Comparison of ENCODE assay signal across 8 cellular contexts in the genomic region with DNA sequence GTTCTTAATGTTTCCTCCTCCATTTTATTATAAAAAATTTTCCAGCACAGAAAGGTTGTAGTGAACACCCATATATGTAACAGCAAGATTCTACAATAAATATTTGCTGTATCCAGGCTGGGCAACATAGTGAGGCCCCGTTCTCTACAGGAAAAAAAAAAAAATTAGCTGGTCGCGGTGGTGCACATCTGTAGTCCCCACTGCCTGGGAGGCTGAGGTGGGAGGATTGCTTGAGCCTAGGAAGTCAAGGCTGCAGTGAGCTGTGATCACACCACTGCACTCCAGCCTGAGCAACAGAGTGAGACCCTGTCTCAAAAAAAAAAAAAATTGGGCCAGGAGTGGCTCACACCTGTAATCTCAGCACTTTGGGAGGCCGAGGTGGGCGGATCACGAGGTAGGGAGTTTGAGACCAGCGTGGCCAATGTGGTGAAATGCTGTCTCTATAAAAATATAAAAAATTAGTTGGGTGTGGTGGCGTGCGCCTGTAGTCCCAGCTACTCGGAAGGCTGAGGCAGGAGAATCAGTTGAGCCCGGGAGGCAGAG. TPM values are rescaled to one million over a fixed set of nuclear protein-coding genes. Genes with fewer than 3 reads are reported as not detected.
DNase-seq lines count a peak whose midpoint lies in the region; ATAC-seq and TF ChIP-seq lines count a peak whose summit lies in the region.
"Not testable (repeated sequence)": the region's sequence is repeated elsewhere in the genome, so short reads cannot be mapped to it uniquely, and the experiment has no call there.

No MANE protein-coding gene starts in this region.

- H3K9me3 ChIP-seq in H9 (ENCODE audit: control insufficient read depth, low read depth, low read length); Panc1 (ENCODE audit: control insufficient read depth, insufficient read depth, low read depth, low read length); naive thymus-derived CD4-positive, alpha-beta T cell (ENCODE audit: control insufficient read depth in 2 of 3, low read length in 3 of 3); skeletal muscle tissue (ENCODE audit: control insufficient read depth in 3 of 3, low read length in 3 of 3): not testable (repeated sequence)

- H3K18ac ChIP-seq in H9 (ENCODE audit: insufficient read length, low read depth, low read length), result not testable (repeated sequence)

- not testable (repeated sequence) for H3K27me3 Mint-ChIP-seq in H9 (ENCODE audit: low read depth); activated T-helper 17 cell treated with anti-CD3 and anti-CD28 coated beads, Interleukin-2, amount 50 U/mL, for 72 hours; chondrocyte (ENCODE audit: low read depth); glutamatergic neuron (ENCODE audit: unreplicated experiment); naive thymus-derived CD4-positive, alpha-beta T cell

- H3K9me3 Mint-ChIP-seq in H9; activated T-helper 17 cell treated with anti-CD3 and anti-CD28 coated beads, Interleukin-2, amount 50 U/mL, for 72 hours; chondrocyte (ENCODE audit: low read depth); glutamatergic neuron (ENCODE audit: unreplicated experiment); naive thymus-derived CD4-positive, alpha-beta T cell: not testable (repeated sequence)

- intact Hi-C loops in Panc1 (cut with micrococcal nuclease; ENCODE audit: unreplicated experiment), result not testable (repeated sequence)
- intact Hi-C loops in naive thymus-derived CD4-positive, alpha-beta T cell (cut with micrococcal nuclease), result loop anchor here (5.0 kb wide), 4 partner anchors 173 to 597 kb away; a partner anchor contains a TSS

- not testable (repeated sequence) for H3K79me1 ChIP-seq in H9 (ENCODE audit: insufficient read depth, low read depth, low read length, poor library complexity, severe bottlenecking)

- CTCF ChIA-PET in Panc1 (lab: Charles Lee), result interaction anchor here (0.6 kb wide), 1 partner anchor 45 kb away, joined by 9 read pairs; no protein-coding TSS in a partner anchor
- CTCF ChIA-PET in naive thymus-derived CD4-positive, alpha-beta T cell (lab: Charles Lee), result interaction anchor here (0.6 to 0.7 kb wide), 3 partner anchors 189 to 571 kb away, joined by 3 to 11 read pairs (median 3); no protein-coding TSS in a partner anchor

- not testable (repeated sequence) for H4K91ac ChIP-seq in H9 (ENCODE audit: insufficient read length, low read depth, low read length)

- DNase-seq in H9; Panc1 (ENCODE audit: low read depth, low spot score); glutamatergic neuron; naive thymus-derived CD4-positive, alpha-beta T cell: not testable (repeated sequence)
- peak; percentile 28 for DNase-seq in chondrocyte (ENCODE audit: low spot score)

- not testable (repeated sequence) for H3K56ac ChIP-seq in H9 (ENCODE audit: insufficient read length, low read depth, low read length)

- not testable (repeated sequence) for TF ChIP-seq CTCF in H9 (conservative IDR thresholded peaks at IDR 0.05); Panc1 (IDR thresholded peaks at IDR 0.05); chondrocyte (IDR thresholded peaks at IDR 0.05); glutamatergic neuron (IDR thresholded peaks at IDR 0.05; ENCODE audit: partially characterized antibody, unreplicated experiment)

- not testable (repeated sequence) for H3K27me3 ChIP-seq in ACC112 (ENCODE audit: insufficient read depth, low read length); H9 (ENCODE audit: insufficient read depth, low read length); Panc1 (ENCODE audit: control insufficient read depth, insufficient read depth, low read length); naive thymus-derived CD4-positive, alpha-beta T cell (ENCODE audit: control insufficient read depth in 2 of 2, insufficient read depth in 2 of 2, low read length in 2 of 2); skeletal muscle tissue (ENCODE audit: control insufficient read depth in 3 of 3, insufficient read depth in 3 of 3, low read length in 3 of 3)

- H3K4me3 ChIP-seq in ACC112 (ENCODE audit: low read depth, low read length) (peak overlapping the region; percentile 100), Panc1 (ENCODE audit: low read depth in 2 of 2, low read length in 2 of 2) (peak overlapping the region; percentile 72 to 89), skeletal muscle tissue (ENCODE audit: low read length in 3 of 3) (peak overlapping the region in 1 of 3 donors; percentile 14)
- H3K4me3 ChIP-seq in naive thymus-derived CD4-positive, alpha-beta T cell (ENCODE audit: low read length), result peak overlapping the region; percentile 73

- H3K4me3 Mint-ChIP-seq in H9, result peak overlapping the region; percentile 85 to 96
- H3K4me3 Mint-ChIP-seq in activated T-helper 17 cell treated with anti-CD3 and anti-CD28 coated beads, Interleukin-2, amount 50 U/mL, for 72 hours, result peak overlapping the region; percentile 92
- peak overlapping the region; percentile 92 for H3K4me3 Mint-ChIP-seq in chondrocyte (ENCODE audit: unreplicated experiment)
- H3K4me3 Mint-ChIP-seq in glutamatergic neuron (ENCODE audit: unreplicated experiment), result peak overlapping the region; percentile 95
- peak overlapping the region; percentile 93 to 100 (median 98) for H3K4me3 Mint-ChIP-seq in naive thymus-derived CD4-positive, alpha-beta T cell

- not testable (repeated sequence) for H2AK5ac ChIP-seq in H9 (ENCODE audit: insufficient read length, low read length)

- H3K36me3 ChIP-seq in ACC112 (ENCODE audit: insufficient read depth, low read length), result peaks cover 13% of the 10 kb centered on the region; the same call in 1 of the 2 replicates
- not testable (repeated sequence) for H3K36me3 ChIP-seq in Panc1 (ENCODE audit: control insufficient read depth, insufficient read depth, low read length); naive thymus-derived CD4-positive, alpha-beta T cell (ENCODE audit: control insufficient read depth in 2 of 3, insufficient read depth in 3 of 3, low read length in 3 of 3); skeletal muscle tissue (ENCODE audit: control insufficient read depth in 3 of 3, insufficient read depth in 3 of 3, low read length in 3 of 3)

- H3K27ac ChIP-seq in ACC112 (ENCODE audit: low read depth, low read length); H9 (ENCODE audit: insufficient read length, low read depth, low read length); Panc1 (ENCODE audit: low read length); skeletal muscle tissue (ENCODE audit: low read depth, low read length): not testable (repeated sequence)
- peak overlapping the region; percentile 89 for H3K27ac ChIP-seq in naive thymus-derived CD4-positive, alpha-beta T cell (ENCODE audit: low read depth, low read length)

- not testable (repeated sequence) for H4K5ac ChIP-seq in H9 (ENCODE audit: insufficient read length, low read depth, low read length)

- H4K20me1 ChIP-seq in H9 (ENCODE audit: control insufficient read depth, insufficient read depth, insufficient read length), result not testable (repeated sequence)

- peaks cover 1 to 27% (median 22%) of the 10 kb centered on the region in 3 experiments; a peak in 5 of 7 replicates for H3K36me3 Mint-ChIP-seq in H9 (ENCODE audit: insufficient read depth in 1 of 3, low read depth in 3 of 3)
- peaks cover 83% of the 10 kb centered on the region for H3K36me3 Mint-ChIP-seq in activated T-helper 17 cell treated with anti-CD3 and anti-CD28 coated beads, Interleukin-2, amount 50 U/mL, for 72 hours (ENCODE audit: low read depth)
- not testable (repeated sequence) for H3K36me3 Mint-ChIP-seq in chondrocyte (ENCODE audit: low read depth); glutamatergic neuron (ENCODE audit: unreplicated experiment)
- H3K36me3 Mint-ChIP-seq in naive thymus-derived CD4-positive, alpha-beta T cell, result peaks cover 5 to 23% (median 10%) of the 10 kb centered on the region in 5 donors

- H3K23me2 ChIP-seq in H9 (ENCODE audit: insufficient read length, low read depth, low read length, poor library complexity, severe bottlenecking), result peaks cover 13% of the 10 kb centered on the region

- H3K14ac ChIP-seq in H9 (ENCODE audit: insufficient read depth, low read length), result not testable (repeated sequence)

- H3K27ac Mint-ChIP-seq in H9; glutamatergic neuron (ENCODE audit: unreplicated experiment): not testable (repeated sequence)
- H3K27ac Mint-ChIP-seq in activated T-helper 17 cell treated with anti-CD3 and anti-CD28 coated beads, Interleukin-2, amount 50 U/mL, for 72 hours, result peak overlapping the region; percentile 98
- peak overlapping the region; percentile 36 for H3K27ac Mint-ChIP-seq in chondrocyte (ENCODE audit: unreplicated experiment)
- H3K27ac Mint-ChIP-seq in naive thymus-derived CD4-positive, alpha-beta T cell, result peak overlapping the region in 6 of 9 donors; percentile 14 to 89 (median 54)

- not testable (repeated sequence) for H3K4ac ChIP-seq in H9 (ENCODE audit: low read depth, low read length)

- ATAC-seq in Panc1; activated T-helper 17 cell treated with anti-CD3 and anti-CD28 coated beads, Interleukin-2, amount 50 U/mL, for 72 hours (replicated peaks); naive thymus-derived CD4-positive, alpha-beta T cell: not testable (repeated sequence)

- POLR2A ChIA-PET in Panc1 (lab: Charles Lee), result not testable (repeated sequence)
- POLR2A ChIA-PET in naive thymus-derived CD4-positive, alpha-beta T cell (lab: Charles Lee), result interaction anchor here (0.6 to 6.4 kb wide), 3 partner anchors 14 to 521 kb away, joined by 3 to 143 read pairs (median 3); a partner anchor contains a TSS

- H4K8ac ChIP-seq in H9 (replicated peaks; ENCODE audit: insufficient read length, low read depth, low read length), result not testable (repeated sequence)

- BruUV-seq in Panc1 (replicated peaks; lab: Mats Ljungman, UMichigan), result not testable (repeated sequence)

- not testable (repeated sequence) for H2BK5ac ChIP-seq in H9 (ENCODE audit: insufficient read length, low read length)

- in situ Hi-C loops in Panc1 (cut with HindIII; ENCODE audit: low pct_unique_long_range_greater_than_20kb, low sequenced_read_pairs), result not testable (repeated sequence)

- peaks cover 14 to 23% of the 10 kb centered on the region in 2 experiments for H3K4me1 Mint-ChIP-seq in H9
- not testable (repeated sequence) for H3K4me1 Mint-ChIP-seq in activated T-helper 17 cell treated with anti-CD3 and anti-CD28 coated beads, Interleukin-2, amount 50 U/mL, for 72 hours
- H3K4me1 Mint-ChIP-seq in chondrocyte (ENCODE audit: low read depth), result peaks cover 45% of the 10 kb centered on the region
- peaks cover 10% of the 10 kb centered on the region for H3K4me1 Mint-ChIP-seq in glutamatergic neuron (ENCODE audit: low read depth, unreplicated experiment)
- H3K4me1 Mint-ChIP-seq in naive thymus-derived CD4-positive, alpha-beta T cell, result peaks cover 27 to 73% (median 54%) of the 10 kb centered on the region in 7 donors

- H2BK20ac ChIP-seq in H9 (ENCODE audit: low read depth, low read length, poor library complexity, severe bottlenecking), result not testable (repeated sequence)

- no CpG with 5 or more reads among the region's 11 CpGs for WGBS in H9 (ENCODE audit: extremely low coverage, insufficient read length, low lambda C conversion rate)

- H3K4me2 ChIP-seq in H9 (ENCODE audit: insufficient read depth, insufficient read length, low read length), result peak overlapping the region; percentile 94

- not testable (repeated sequence) for H2BK12ac ChIP-seq in H9 (ENCODE audit: insufficient read length, low read depth, low read length)

- H3K79me2 ChIP-seq in ACC112 (ENCODE audit: control insufficient read depth, insufficient read depth, low read length, unreplicated experiment), result peaks cover 68% of the 10 kb centered on the region
- H3K79me2 ChIP-seq in H9 (ENCODE audit: insufficient read depth, low read length), result peaks cover 29% of the 10 kb centered on the region; the same call in 1 of the 2 replicates

- not testable (repeated sequence) for H3K23ac ChIP-seq in H9 (ENCODE audit: insufficient read length, low read depth, low read length)

- H2BK15ac ChIP-seq in H9 (ENCODE audit: low read depth, low read length), result not testable (repeated sequence)

- not testable (repeated sequence) for H2BK120ac ChIP-seq in H9 (ENCODE audit: low read depth, low read length, poor library complexity, severe bottlenecking)

- H3K9ac ChIP-seq in H9 (ENCODE audit: extremely low read depth, insufficient read length, low read length), result not testable (repeated sequence)
- H3K9ac ChIP-seq in skeletal muscle tissue (ENCODE audit: low read depth in 1 of 3, low read length in 3 of 3), result peak overlapping the region in 2 of 3 donors; percentile 24 to 40

- H3T11ph ChIP-seq in H9 (ENCODE audit: low read length), result not testable (repeated sequence)

- not testable (repeated sequence) for H2AFZ ChIP-seq in ACC112 (ENCODE audit: low read length, unreplicated experiment); H9 (ENCODE audit: low read length)

- not testable (repeated sequence) for H3K4me1 ChIP-seq in ACC112 (ENCODE audit: control insufficient read depth, insufficient read depth, low read length, unreplicated experiment); H9 (ENCODE audit: insufficient read depth, low read length); Panc1 (ENCODE audit: control insufficient read depth, insufficient read depth, low read length)
- peaks cover 8 to 17% of the 10 kb centered on the region in 2 donors for H3K4me1 ChIP-seq in naive thymus-derived CD4-positive, alpha-beta T cell (ENCODE audit: control insufficient read depth in 2 of 2, insufficient read depth in 2 of 2, low read length in 2 of 2)
- H3K4me1 ChIP-seq in skeletal muscle tissue (ENCODE audit: control insufficient read depth in 3 of 3, insufficient read depth in 3 of 3, low read length in 3 of 3), result peaks cover 17 to 35% (median 19%) of the 10 kb centered on the region in 3 donors

RNA-seq across cellular contexts. Expression of a gene that starts 3.4 kb away (rescaled TPM):
- total RNA-seq in H9 (2021) (87.6 and 87.9 TPM in 2 replicates), Panc1 (2021; ENCODE audit: unreplicated experiment) (57.8 TPM), chondrocyte (43.0 to 55.1 TPM (median 44.2 TPM) in 3 replicates), glutamatergic neuron (ENCODE audit: unreplicated experiment) (49.8 TPM), skeletal muscle tissue (29.2 TPM)
- 25.1 TPM for polyA plus RNA-seq in Panc1 (2012; ENCODE audit: insufficient read length)
- total RNA-seq in activated T-helper 17 cell treated with anti-CD3 and anti-CD28 coated beads, Interleukin-2, amount 50 U/mL, for 72 hours, result 10 to 100 TPM; 63.7 to 81.9 TPM
- total RNA-seq in naive thymus-derived CD4-positive, alpha-beta T cell, result 100 to 1,000 TPM in 4 of 5 experiments, 10 to 100 TPM in 1; 94.9 to 118 (median 112) TPM
- 1 to 10 TPM; 3.6 to 6.2 TPM for polyA plus RNA-seq in naive thymus-derived CD4-positive, alpha-beta T cell

RNA-seq across cellular contexts. Expression of a gene that starts 13.6 kb away (rescaled TPM):
- total RNA-seq in H9 (2021), result 59.2 and 61.3 TPM in 2 replicates
- 41.4 TPM for total RNA-seq in Panc1 (2021; ENCODE audit: unreplicated experiment)
- 16.1 TPM for polyA plus RNA-seq in Panc1 (2012; ENCODE audit: insufficient read length)
- 10 to 100 TPM; 50.4 to 69.0 TPM for total RNA-seq in activated T-helper 17 cell treated with anti-CD3 and anti-CD28 coated beads, Interleukin-2, amount 50 U/mL, for 72 hours
- 37.3 to 43.0 TPM (median 39.2 TPM) in 3 replicates for total RNA-seq in chondrocyte
- total RNA-seq in glutamatergic neuron (ENCODE audit: unreplicated experiment), result 46.0 TPM
- total RNA-seq in naive thymus-derived CD4-positive, alpha-beta T cell, result 10 to 100 TPM; 37.3 to 61.5 (median 56.0) TPM
- 10 to 100 TPM; 20.6 to 27.6 TPM for polyA plus RNA-seq in naive thymus-derived CD4-positive, alpha-beta T cell
- 20.9 TPM for total RNA-seq in skeletal muscle tissue
